In the genomic region with DNA sequence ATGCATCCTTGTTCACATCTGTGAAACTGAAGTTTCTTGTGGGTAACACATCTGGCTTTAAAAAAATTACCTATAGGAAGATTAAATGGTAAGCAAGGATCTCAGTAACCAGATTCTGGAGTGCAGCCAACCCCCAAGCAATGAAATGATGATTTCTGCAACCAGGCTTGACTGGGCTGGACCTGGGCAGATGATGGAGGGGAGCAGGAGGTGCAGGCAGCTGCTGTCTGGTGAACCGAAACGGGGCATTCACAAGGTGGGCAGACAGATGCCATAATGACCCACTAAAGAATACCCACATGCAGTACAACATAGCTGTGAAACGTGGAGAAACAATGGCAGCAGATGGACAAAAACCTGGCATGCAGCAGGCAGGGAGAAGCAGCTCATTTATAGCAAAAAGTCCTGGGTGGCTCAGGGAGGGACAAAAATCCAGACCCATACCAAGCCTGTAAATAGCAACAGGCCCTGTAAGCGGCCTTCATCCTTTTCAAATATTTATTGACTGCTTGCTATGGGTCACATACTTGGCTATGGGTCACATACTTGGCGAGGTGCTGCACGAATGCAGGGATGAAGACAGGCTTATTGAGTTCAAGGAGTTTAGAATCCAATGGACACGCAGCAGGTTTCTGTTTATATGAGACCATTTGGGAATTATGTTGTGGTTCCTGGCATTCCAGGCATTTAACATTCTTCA, we compare ENCODE assay signal across 17 cellular contexts.
DNase-seq lines count a peak whose midpoint lies in the region; ATAC-seq, FAIRE-seq and TF ChIP-seq lines count a peak whose summit lies in the region.
"Had no signal": no experiment of that assay in that cellular context is flagged by ENCODE, and none has a peak within 500 bp of the region (broad histone marks: within the 10 kb centered on the region; RNA-seq: fewer than 3 reads in every experiment).

No MANE protein-coding gene starts in this region.

- peak; percentile 82 for DNase-seq in DMS 273 treated with DMSO at 0.1 percent for 48 hours (lab: John Stamatoyannopoulos, UW)
- peak; percentile 77 for DNase-seq in NCI-H1092 (lab: John Stamatoyannopoulos, UW)
- peak; percentile 26 for DNase-seq in astrocyte (ENCODE audit: low read depth)
- DNase-seq in nephron progenitor cell: no peak
- DNase-seq in putamen (ENCODE audit: low spot score): no peak
- DNase-seq in psoas muscle: no peak
- no peak for DNase-seq in NCI-H1048 (lab: John Stamatoyannopoulos, UW)
- no peak for DNase-seq in NCI-H526 treated with DMSO at 0.1 percent for 48 hours (lab: John Stamatoyannopoulos, UW)
- DNase-seq: activated CD8-positive, alpha-beta memory T cell treated with anti-CD3 and anti-CD28 coated beads, Interleukin-2, amount 10 ng/mL, durations not matched to agents 7 days and 5 days; activated naive CD4-positive, alpha-beta T cell treated with anti-CD3 and anti-CD28 coated beads, Interleukin-2, amount 10 ng/mL, durations not matched to agents 7 days and 5 days; CD4-positive, CD25-positive, alpha-beta regulatory T cell; heart left ventricle; NCI-H1417; stimulated activated naive CD4-positive, alpha-beta T cell treated with Interleukin-2 at 50 U/mL for 16 hours had no signal

- no peaks in the 10 kb centered on the region for H3K79me2 ChIP-seq in astrocyte (ENCODE audit: insufficient read depth, low read length)

- no peak for ATAC-seq in psoas muscle
- ATAC-seq: activated CD8-positive, alpha-beta memory T cell treated with anti-CD3 and anti-CD28 coated beads, Interleukin-2, amount 10 ng/mL, durations not matched to agents 7 days and 5 days; heart left ventricle; left lobe of liver had no signal

- H2AFZ ChIP-seq in astrocyte (ENCODE audit: low read depth, low read length): no peak overlapping the region

- WGBS in psoas muscle, 3 donors: 23 to 30% (median 26%) methylated on average over 7 of the region's 7 CpGs

- H4K20me1 ChIP-seq in astrocyte (ENCODE audit: insufficient read depth, low read length): no peaks in the 10 kb centered on the region

- H3K36me3 Mint-ChIP-seq in astrocyte (ENCODE audit: low read depth, unreplicated experiment) (no peaks in the 10 kb centered on the region), nephron progenitor cell (ENCODE audit: low read depth) (peaks cover 11% of the 10 kb centered on the region)
- H3K36me3 Mint-ChIP-seq: activated CD8-positive, alpha-beta memory T cell treated with anti-CD3 and anti-CD28 coated beads, Interleukin-2, amount 10 ng/mL, durations not matched to agents 7 days and 5 days; activated naive CD4-positive, alpha-beta T cell treated with anti-CD3 and anti-CD28 coated beads, Interleukin-2, amount 10 ng/mL, durations not matched to agents 7 days and 5 days; CD4-positive, CD25-positive, alpha-beta regulatory T cell had no signal

- H3K9ac ChIP-seq in astrocyte (ENCODE audit: low read length): no peak overlapping the region

- no peak overlapping the region for H3K4me2 ChIP-seq in astrocyte (ENCODE audit: low read length)

- H3K27ac Mint-ChIP-seq in astrocyte (ENCODE audit: unreplicated experiment) (no peak overlapping the region), nephron progenitor cell (peak overlapping the region; percentile 31)
- H3K27ac Mint-ChIP-seq: activated CD8-positive, alpha-beta memory T cell treated with anti-CD3 and anti-CD28 coated beads, Interleukin-2, amount 10 ng/mL, durations not matched to agents 7 days and 5 days; activated naive CD4-positive, alpha-beta T cell treated with anti-CD3 and anti-CD28 coated beads, Interleukin-2, amount 10 ng/mL, durations not matched to agents 7 days and 5 days; CD4-positive, CD25-positive, alpha-beta regulatory T cell had no signal

- no peak overlapping the region for H3K4me3 Mint-ChIP-seq in astrocyte (ENCODE audit: unreplicated experiment)
- no peak overlapping the region for H3K4me3 Mint-ChIP-seq in nephron progenitor cell
- H3K4me3 Mint-ChIP-seq: activated CD8-positive, alpha-beta memory T cell treated with anti-CD3 and anti-CD28 coated beads, Interleukin-2, amount 10 ng/mL, durations not matched to agents 7 days and 5 days; activated naive CD4-positive, alpha-beta T cell treated with anti-CD3 and anti-CD28 coated beads, Interleukin-2, amount 10 ng/mL, durations not matched to agents 7 days and 5 days; CD4-positive, CD25-positive, alpha-beta regulatory T cell had no signal

- H3K4me3 ChIP-seq in astrocyte (ENCODE audit: insufficient read depth, low read depth, low read length) (no peak overlapping the region), psoas muscle (no peak overlapping the region)
- H3K4me3 ChIP-seq: heart left ventricle, vagina had no signal

- H3K36me3 ChIP-seq in astrocyte (ENCODE audit: insufficient read depth, low read length) (no peaks in the 10 kb centered on the region), psoas muscle (ENCODE audit: insufficient read depth in 1 of 2, low read depth in 1 of 2) (no peaks in the 10 kb centered on the region)
- H3K36me3 ChIP-seq: heart left ventricle, vagina had no signal

- TF ChIP-seq CTCF in astrocyte (IDR thresholded peaks at IDR 0.05; ENCODE audit: insufficient read depth, low read depth, low read length) (no peak), nephron progenitor cell (IDR thresholded peaks at IDR 0.05) (no peak), psoas muscle (IDR thresholded peaks at IDR 0.05) (no peak)

- H3K9me3 Mint-ChIP-seq in astrocyte (ENCODE audit: unreplicated experiment) (peaks cover 7% of the 10 kb centered on the region), nephron progenitor cell (peaks cover 35% of the 10 kb centered on the region)

- no peaks in the 10 kb centered on the region for H3K4me1 Mint-ChIP-seq in astrocyte (ENCODE audit: low read depth, unreplicated experiment)
- H3K4me1 Mint-ChIP-seq in nephron progenitor cell: peaks cover 18% of the 10 kb centered on the region
- H3K4me1 Mint-ChIP-seq: activated CD8-positive, alpha-beta memory T cell treated with anti-CD3 and anti-CD28 coated beads, Interleukin-2, amount 10 ng/mL, durations not matched to agents 7 days and 5 days; activated naive CD4-positive, alpha-beta T cell treated with anti-CD3 and anti-CD28 coated beads, Interleukin-2, amount 10 ng/mL, durations not matched to agents 7 days and 5 days; CD4-positive, CD25-positive, alpha-beta regulatory T cell had no signal

- H3K4me1 ChIP-seq in astrocyte (ENCODE audit: insufficient read depth, low read length) (no peaks in the 10 kb centered on the region), psoas muscle (no peaks in the 10 kb centered on the region)
- H3K4me1 ChIP-seq: heart left ventricle had no signal

- no peaks in the 10 kb centered on the region for H3K27me3 Mint-ChIP-seq in astrocyte (ENCODE audit: low read depth, unreplicated experiment)
- peaks cover 39% of the 10 kb centered on the region for H3K27me3 Mint-ChIP-seq in nephron progenitor cell (ENCODE audit: low read depth, poor library complexity)
- H3K27me3 Mint-ChIP-seq: CD4-positive, CD25-positive, alpha-beta regulatory T cell had no signal

- intact Hi-C loops in psoas muscle (cut with DNase I): no loop called here

- FAIRE-seq in astrocyte (lab: Jason Lieb, UNC): no peak
- FAIRE-seq: endometrium had no signal

- H3K9me3 ChIP-seq in astrocyte (ENCODE audit: insufficient read depth, low read depth, low read length): no peaks in the 10 kb centered on the region
- H3K9me3 ChIP-seq in psoas muscle: no peaks in the 10 kb centered on the region
- H3K9me3 ChIP-seq: vagina had no signal

- H3K27me3 ChIP-seq in astrocyte (ENCODE audit: insufficient read depth, low read length) (no peaks in the 10 kb centered on the region), psoas muscle (ENCODE audit: insufficient read depth in 3 of 3, low read length in 2 of 3) (no peaks in the 10 kb centered on the region)
- H3K27me3 ChIP-seq: vagina had no signal

- H3K27ac ChIP-seq in astrocyte (ENCODE audit: low read depth, low read length) (no peak overlapping the region), psoas muscle (no peak overlapping the region)
- H3K27ac ChIP-seq: heart left ventricle, vagina had no signal

Comparison
In these comparisons a context has a peak if more than half of its experiments do, and no peak if none do; other contexts are left out.
1. DNase-seq: peak in DMS 273 treated with DMSO at 0.1 percent for 48 hours (single experiment), NCI-H1092 (single experiment) and astrocyte (single experiment); none in nephron progenitor cell (single experiment), putamen (single experiment), psoas muscle (0 of 2), NCI-H1048 (single experiment) and NCI-H526 treated with DMSO at 0.1 percent for 48 hours (single experiment).